ENCODE assay signal across 15 cellular contexts in the genomic region with DNA sequence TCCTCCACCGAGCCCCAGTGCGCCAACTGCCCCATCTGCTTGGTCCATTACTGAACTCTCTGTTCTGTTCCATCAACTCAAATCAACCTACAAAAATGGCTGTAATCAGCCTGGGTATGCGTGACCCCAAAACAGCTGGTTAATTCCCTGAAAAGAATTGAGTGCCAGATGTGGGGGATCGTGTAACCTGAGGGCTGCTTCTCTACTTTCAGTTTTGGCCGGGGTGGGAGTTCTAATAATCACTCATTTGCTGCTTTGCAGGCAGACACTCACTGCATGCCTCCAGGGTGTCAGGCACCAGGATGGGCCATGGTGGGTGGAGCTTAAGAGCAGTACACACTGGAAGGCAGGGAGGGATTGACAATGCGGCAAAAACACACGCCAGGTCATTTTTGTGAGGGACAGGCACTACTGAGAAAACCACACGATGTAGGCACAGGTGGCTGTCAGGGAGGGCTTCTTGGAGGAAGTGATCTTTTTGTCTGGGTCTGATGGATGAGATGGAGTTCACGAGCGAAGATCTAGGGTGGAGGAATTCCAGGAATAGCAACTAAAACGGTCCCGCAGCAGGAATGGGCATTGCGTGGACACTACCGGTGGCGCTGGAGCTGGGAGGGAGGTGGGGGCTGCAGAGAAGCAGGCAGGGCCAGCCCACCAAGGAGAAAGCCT. TPM values are rescaled to one million over a fixed set of nuclear protein-coding genes. Genes with fewer than 3 reads are reported as not detected.
A peak's percentile ranks its signal among the peaks of the same experiment; 100 is the strongest.
DNase-seq lines count a peak whose midpoint lies in the region; ATAC-seq, FAIRE-seq and TF ChIP-seq lines count a peak whose summit lies in the region.
"Had no signal": no experiment of that assay in that cellular context is flagged by ENCODE, and none has a peak within 500 bp of the region (broad histone marks: within the 10 kb centered on the region; RNA-seq: fewer than 3 reads in every experiment).

No MANE protein-coding gene starts in this region.

- H3K4me3 Mint-ChIP-seq in nephron (peak overlapping the region in 2 of 3 experiments; percentile 6 to 72), T-helper 17 cell (no peak overlapping the region)
- H3K4me3 Mint-ChIP-seq: CD8-positive, alpha-beta memory T cell had no signal

- H3K9me3 Mint-ChIP-seq in nephron, result peaks cover 10% of the 10 kb centered on the region

- no peak for TF ChIP-seq RAD21 in A549 (conservative IDR thresholded peaks at IDR 0.05 in 1 of 2, IDR thresholded peaks at IDR 0.05 in 1 of 2)

- TF ChIP-seq CTCF in A549 (IDR thresholded peaks at IDR 0.05) (no peak), HEK293 (tag by site-specific recombination; IDR thresholded peaks at IDR 0.05) (no peak), nephron (IDR thresholded peaks at IDR 0.05; ENCODE audit: unreplicated experiment in 3 of 3) (no peak)

- no peak for TF ChIP-seq EP300 in A549 (IDR thresholded peaks at IDR 0.05)

- no peak overlapping the region for H3K4me3 ChIP-seq in A549
- H3K4me3 ChIP-seq in HEK293 (ENCODE audit: low read depth, low read length), result no peak overlapping the region
- no peak overlapping the region for H3K4me3 ChIP-seq in SK-N-MC

- CTCF ChIA-PET in A549 (lab: Yijun Ruan, JAX) (interaction anchor here (0.6 to 14.4 kb wide), 3 partner anchors 15 to 444 kb away, joined by 3 to 153 read pairs (median 5); no protein-coding TSS in a partner anchor), HEK293 (lab: Yijun Ruan, JAX) (interaction anchor here (0.6 kb wide), 1 partner anchor 216 kb away, joined by 3 read pairs; no protein-coding TSS in a partner anchor)

- H3K27ac ChIP-seq in A549, result no peak overlapping the region
- H3K27ac ChIP-seq in HEK293 (ENCODE audit: extremely low read depth, low read depth, low read length), result no peak overlapping the region
- peak overlapping the region; percentile 64; the same call in 1 of the 2 replicates for H3K27ac ChIP-seq in SK-N-MC

- H3K4me1 ChIP-seq in A549, result peaks cover 14% of the 10 kb centered on the region
- no peaks in the 10 kb centered on the region for H3K4me1 ChIP-seq in HEK293 (ENCODE audit: control insufficient read depth, insufficient read depth, low read length)
- H3K4me1 ChIP-seq: Caco-2 had no signal

- H3K36me3 Mint-ChIP-seq in nephron (ENCODE audit: low read depth) (peaks cover 6% of the 10 kb centered on the region), T-helper 17 cell (ENCODE audit: low read depth) (no peaks in the 10 kb centered on the region)
- H3K36me3 Mint-ChIP-seq: CD8-positive, alpha-beta memory T cell had no signal

- WGBS in A549 (ENCODE audit: missing lambda C conversion rate), result 87% methylated on average over 15 of the region's 15 CpGs

- H3K9ac ChIP-seq in SK-N-MC (ENCODE audit: insufficient read length), result no peak overlapping the region

- H3K27ac Mint-ChIP-seq in nephron (peak overlapping the region; percentile 84 to 92 (median 84)), T-helper 17 cell (no peak overlapping the region)

- H3K36me3 ChIP-seq in HEK293 (ENCODE audit: control insufficient read depth in 2 of 2, insufficient read depth in 1 of 2, low read length in 2 of 2), result no peaks in the 10 kb centered on the region
- H3K36me3 ChIP-seq in SK-N-MC (ENCODE audit: insufficient read depth, low read length), result no peaks in the 10 kb centered on the region

- TF ChIP-seq POLR2A in A549 (IDR thresholded peaks at IDR 0.05; ENCODE audit: low read length), result no peak

- ATAC-seq in A549, result no peak
- no peak for ATAC-seq in T-helper 17 cell

- POLR2A ChIA-PET in A549 (lab: Yijun Ruan, JAX) (no interaction called here), HEK293 (lab: Yijun Ruan, JAX) (no interaction called here)

- no peaks in the 10 kb centered on the region for H3K27me3 Mint-ChIP-seq in nephron (ENCODE audit: low read depth)
- no peaks in the 10 kb centered on the region for H3K27me3 Mint-ChIP-seq in T-helper 17 cell

- DNase-seq in A549 (ENCODE audit: low read depth in 1 of 2, low spot score in 1 of 2), result no peak
- DNase-seq in SK-N-MC (ENCODE audit: low read depth, low spot score), result no peak
- DNase-seq in AML-193 (lab: John Stamatoyannopoulos, UW), result no peak
- DNase-seq in activated T-cell treated with anti-CD3 and anti-CD28 coated beads for 4 hours, result no peak
- DNase-seq in T-helper 17 cell, result no peak
- DNase-seq: Caco-2; CD8-positive, alpha-beta memory T cell; GF-D8; HCEC 1CT had no signal

- H3K9me3 ChIP-seq in A549 (no peaks in the 10 kb centered on the region), HEK293 (ENCODE audit: control insufficient read depth, insufficient read depth, low read depth, low read length) (no peaks in the 10 kb centered on the region), SK-N-MC (ENCODE audit: low read depth, low read length) (no peaks in the 10 kb centered on the region), T-helper 17 cell (ENCODE audit: control insufficient read depth, low read length, poor library complexity, severe bottlenecking) (no peaks in the 10 kb centered on the region)
- H3K9me3 ChIP-seq: Caco-2 had no signal

- no peak for FAIRE-seq in A549 (lab: Jason Lieb, UNC)
- FAIRE-seq: A204.1 had no signal

- peaks cover 26% of the 10 kb centered on the region for H3K4me1 Mint-ChIP-seq in nephron
- no peaks in the 10 kb centered on the region for H3K4me1 Mint-ChIP-seq in T-helper 17 cell

- H3K4me2 ChIP-seq in A549, result no peak overlapping the region

TF ChIP-seq in A549, 52 proteins besides CTCF, POLR2A, EP300 and RAD21:
- TF ChIP-seq, protein P1, sequence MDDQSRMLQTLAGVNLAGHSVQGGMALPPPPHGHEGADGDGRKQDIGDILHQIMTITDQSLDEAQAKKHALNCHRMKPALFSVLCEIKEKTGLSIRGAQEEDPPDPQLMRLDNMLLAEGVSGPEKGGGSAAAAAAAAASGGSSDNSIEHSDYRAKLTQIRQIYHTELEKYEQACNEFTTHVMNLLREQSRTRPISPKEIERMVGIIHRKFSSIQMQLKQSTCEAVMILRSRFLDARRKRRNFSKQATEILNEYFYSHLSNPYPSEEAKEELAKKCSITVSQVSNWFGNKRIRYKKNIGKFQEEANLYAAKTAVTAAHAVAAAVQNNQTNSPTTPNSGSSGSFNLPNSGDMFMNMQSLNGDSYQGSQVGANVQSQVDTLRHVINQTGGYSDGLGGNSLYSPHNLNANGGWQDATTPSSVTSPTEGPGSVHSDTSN (IDR thresholded peaks at IDR 0.05), result no peak
- peak; percentile 57 for TF ChIP-seq ZFP36 (IDR thresholded peaks at IDR 0.05; ENCODE audit: borderline replicate concordance, partially characterized antibody)

TF ChIP-seq in HEK293, 187 proteins besides CTCF, POLR2A, EP300 and RAD21:
- peak; percentile 5; the same call in 1 of the 2 replicates for TF ChIP-seq TRIM28 (IDR thresholded peaks at IDR 0.05; ENCODE audit: borderline replicate concordance, low read length)
- TF ChIP-seq, protein P2, sequence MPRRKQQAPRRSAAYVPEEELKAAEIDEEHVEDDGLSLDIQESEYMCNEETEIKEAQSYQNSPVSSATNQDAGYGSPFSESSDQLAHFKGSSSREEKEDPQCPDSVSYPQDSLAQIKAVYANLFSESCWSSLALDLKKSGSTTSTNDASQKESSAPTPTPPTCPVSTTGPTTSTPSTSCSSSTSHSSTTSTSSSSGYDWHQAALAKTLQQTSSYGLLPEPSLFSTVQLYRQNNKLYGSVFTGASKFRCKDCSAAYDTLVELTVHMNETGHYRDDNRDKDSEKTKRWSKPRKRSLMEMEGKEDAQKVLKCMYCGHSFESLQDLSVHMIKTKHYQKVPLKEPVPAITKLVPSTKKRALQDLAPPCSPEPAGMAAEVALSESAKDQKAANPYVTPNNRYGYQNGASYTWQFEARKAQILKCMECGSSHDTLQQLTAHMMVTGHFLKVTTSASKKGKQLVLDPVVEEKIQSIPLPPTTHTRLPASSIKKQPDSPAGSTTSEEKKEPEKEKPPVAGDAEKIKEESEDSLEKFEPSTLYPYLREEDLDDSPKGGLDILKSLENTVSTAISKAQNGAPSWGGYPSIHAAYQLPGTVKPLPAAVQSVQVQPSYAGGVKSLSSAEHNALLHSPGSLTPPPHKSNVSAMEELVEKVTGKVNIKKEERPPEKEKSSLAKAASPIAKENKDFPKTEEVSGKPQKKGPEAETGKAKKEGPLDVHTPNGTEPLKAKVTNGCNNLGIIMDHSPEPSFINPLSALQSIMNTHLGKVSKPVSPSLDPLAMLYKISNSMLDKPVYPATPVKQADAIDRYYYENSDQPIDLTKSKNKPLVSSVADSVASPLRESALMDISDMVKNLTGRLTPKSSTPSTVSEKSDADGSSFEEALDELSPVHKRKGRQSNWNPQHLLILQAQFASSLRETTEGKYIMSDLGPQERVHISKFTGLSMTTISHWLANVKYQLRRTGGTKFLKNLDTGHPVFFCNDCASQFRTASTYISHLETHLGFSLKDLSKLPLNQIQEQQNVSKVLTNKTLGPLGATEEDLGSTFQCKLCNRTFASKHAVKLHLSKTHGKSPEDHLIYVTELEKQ (tag by site-specific recombination; IDR thresholded peaks at IDR 0.05; ENCODE audit: borderline replicate concordance), result no peak

RNA-seq across cellular contexts. Expression of a gene that starts 30.3 kb away (rescaled TPM):
- 0.08 TPM in 1 of 2 replicates, not detected in the other for polyA plus RNA-seq in A549 (2011; rRNA removed)
- polyA plus RNA-seq in A549 (2012; cell fraction: cytosol; rRNA removed), result 0.09 TPM in 1 of 2 replicates, not detected in the other
- 0.09 and 0.17 TPM in 2 replicates for polyA plus RNA-seq in A549 (2012; cell fraction: nucleus; rRNA removed)
- 0.06 TPM in 1 of 3 replicates, not detected in the others for polyA plus RNA-seq in A549 (2017; fragmentation: RNase III; extraction: RNeasy Plus Mini Kit Qiagen cat#74134 plus additional on column Dnase treatment)
- not detected in 2 replicates for polyA minus RNA-seq in A549 (2011; rRNA and poly(A)+ RNA removed)
- total RNA-seq in T-helper 17 cell, result not detected
- total RNA-seq: CD8-positive, alpha-beta memory T cell; H4 had no signal
- polyA plus RNA-seq: AG04450; BJ; CD8-positive, alpha-beta memory T cell had no signal

RNA-seq across cellular contexts. Expression of a gene that starts 53.8 kb away (rescaled TPM):
- not detected in 2 replicates for polyA plus RNA-seq in A549 (2011; rRNA removed)
- polyA plus RNA-seq in A549 (2012; cell fraction: cytosol; rRNA removed), result not detected in 2 replicates
- polyA plus RNA-seq in A549 (2012; cell fraction: nucleus; rRNA removed), result not detected in 2 replicates
- not detected in 3 replicates for polyA plus RNA-seq in A549 (2017; fragmentation: RNase III; extraction: RNeasy Plus Mini Kit Qiagen cat#74134 plus additional on column Dnase treatment)
- not detected in 2 replicates for polyA minus RNA-seq in A549 (2011; rRNA and poly(A)+ RNA removed)
- total RNA-seq in T-helper 17 cell, result not detected
- total RNA-seq: Caco-2; CD8-positive, alpha-beta memory T cell; H4 had no signal
- polyA plus RNA-seq: AG04450; BJ; CD8-positive, alpha-beta memory T cell had no signal
